6 cellular contexts compared by ENCODE assay signal in the genomic region with DNA sequence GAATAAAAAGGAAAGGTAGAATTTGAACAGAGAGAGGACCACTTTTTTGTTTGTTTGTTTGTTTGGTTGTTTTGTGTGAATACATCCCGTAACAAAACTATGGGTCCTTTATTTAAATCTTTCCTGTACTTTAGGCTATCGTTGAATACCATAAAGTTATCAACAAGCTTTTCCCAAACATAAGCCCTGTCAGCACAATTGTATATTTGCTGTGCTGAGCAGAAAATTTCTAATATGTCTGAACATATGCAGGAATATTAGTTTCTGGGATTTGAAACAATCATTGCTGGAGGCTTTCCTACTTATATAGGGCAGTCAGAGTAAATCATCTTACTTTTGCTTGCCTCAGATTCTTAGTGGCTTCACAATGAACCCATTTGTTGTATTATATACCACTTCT.
"Had no signal": no experiment of that assay in that cellular context is flagged by ENCODE, and none has a peak within 500 bp of the region (broad histone marks: within the 10 kb centered on the region; RNA-seq: fewer than 3 reads in every experiment).

No MANE protein-coding gene starts in this region.

- ATAC-seq: K562 had no signal

- H3K27me3 Mint-ChIP-seq: IgD-negative memory B cell had no signal

- H3K4me3 Mint-ChIP-seq: IgD-negative memory B cell had no signal

- H3K36me3 Mint-ChIP-seq: IgD-negative memory B cell had no signal

- FAIRE-seq: HTR-8/SVneo, K562 had no signal

- H3K27ac ChIP-seq: HL-60 had no signal

- H3K4me1 Mint-ChIP-seq: IgD-negative memory B cell had no signal

- DNase-seq: KBM-7, KG1 had no signal

- H3K4me3 ChIP-seq: K562 had no signal

- H3K27ac Mint-ChIP-seq: IgD-negative memory B cell had no signal
